1 cellular context compared by ENCODE assay signal in the genomic region with DNA sequence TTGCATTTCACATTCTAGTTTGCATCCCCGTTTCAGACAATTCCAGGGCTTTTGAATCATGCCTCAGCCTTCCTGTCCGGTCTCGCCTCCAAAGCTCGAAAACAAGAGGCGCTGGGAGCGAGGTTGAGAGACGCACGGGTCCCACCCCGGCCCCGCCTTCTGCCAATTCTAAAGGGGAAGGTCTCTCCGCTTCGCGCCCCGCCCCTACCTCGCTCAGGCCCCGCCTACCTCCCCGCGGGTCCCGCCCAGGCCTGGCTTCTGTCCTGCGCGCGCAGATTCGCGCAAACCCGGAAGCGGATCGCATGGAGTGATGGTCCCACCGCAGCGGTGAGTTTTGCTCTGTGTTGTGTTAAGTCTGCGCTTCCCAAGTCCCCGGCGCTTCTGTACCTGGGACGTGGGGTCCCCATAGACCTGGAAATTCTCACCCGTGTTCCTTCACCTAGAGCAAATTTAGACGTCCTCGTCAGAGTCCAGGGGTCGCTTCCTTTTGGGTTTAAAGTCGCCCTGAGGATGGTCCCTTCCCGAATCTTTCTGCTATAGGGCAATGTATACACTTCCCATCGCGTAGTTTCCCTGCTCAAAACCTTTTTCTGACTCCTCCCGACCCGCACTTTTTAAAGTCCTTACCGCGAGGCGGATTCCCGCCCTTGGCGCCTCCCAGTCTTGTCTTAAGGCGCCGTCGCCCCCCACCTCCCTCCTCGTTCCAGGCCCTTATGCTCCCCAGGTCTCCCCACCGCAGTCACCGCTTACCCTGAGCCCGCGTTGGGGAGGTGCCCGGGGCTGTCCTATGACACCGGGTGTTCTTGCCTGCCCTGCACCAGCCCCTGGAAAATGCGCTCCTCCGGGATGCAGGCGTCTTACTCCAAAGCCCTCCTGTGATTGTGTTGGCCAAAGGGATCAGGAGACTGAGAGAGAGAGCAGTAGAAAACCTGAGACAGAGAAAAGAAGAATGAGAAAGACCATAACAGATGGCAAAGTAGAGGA.
A peak's percentile ranks its signal among the peaks of the same experiment; 100 is the strongest.
TF ChIP-seq lines count a peak whose summit lies in the region.

A gene (plus strand): TSS at position 284 of the 984 bp plus-strand sequence. CDS start 7,559 bp downstream, outside the sequence.

TF ChIP-seq in HEK293, 187 proteins besides CTCF, POLR2A, EP300 and RAD21 (continued from another document):
- TF ChIP-seq, protein P1, sequence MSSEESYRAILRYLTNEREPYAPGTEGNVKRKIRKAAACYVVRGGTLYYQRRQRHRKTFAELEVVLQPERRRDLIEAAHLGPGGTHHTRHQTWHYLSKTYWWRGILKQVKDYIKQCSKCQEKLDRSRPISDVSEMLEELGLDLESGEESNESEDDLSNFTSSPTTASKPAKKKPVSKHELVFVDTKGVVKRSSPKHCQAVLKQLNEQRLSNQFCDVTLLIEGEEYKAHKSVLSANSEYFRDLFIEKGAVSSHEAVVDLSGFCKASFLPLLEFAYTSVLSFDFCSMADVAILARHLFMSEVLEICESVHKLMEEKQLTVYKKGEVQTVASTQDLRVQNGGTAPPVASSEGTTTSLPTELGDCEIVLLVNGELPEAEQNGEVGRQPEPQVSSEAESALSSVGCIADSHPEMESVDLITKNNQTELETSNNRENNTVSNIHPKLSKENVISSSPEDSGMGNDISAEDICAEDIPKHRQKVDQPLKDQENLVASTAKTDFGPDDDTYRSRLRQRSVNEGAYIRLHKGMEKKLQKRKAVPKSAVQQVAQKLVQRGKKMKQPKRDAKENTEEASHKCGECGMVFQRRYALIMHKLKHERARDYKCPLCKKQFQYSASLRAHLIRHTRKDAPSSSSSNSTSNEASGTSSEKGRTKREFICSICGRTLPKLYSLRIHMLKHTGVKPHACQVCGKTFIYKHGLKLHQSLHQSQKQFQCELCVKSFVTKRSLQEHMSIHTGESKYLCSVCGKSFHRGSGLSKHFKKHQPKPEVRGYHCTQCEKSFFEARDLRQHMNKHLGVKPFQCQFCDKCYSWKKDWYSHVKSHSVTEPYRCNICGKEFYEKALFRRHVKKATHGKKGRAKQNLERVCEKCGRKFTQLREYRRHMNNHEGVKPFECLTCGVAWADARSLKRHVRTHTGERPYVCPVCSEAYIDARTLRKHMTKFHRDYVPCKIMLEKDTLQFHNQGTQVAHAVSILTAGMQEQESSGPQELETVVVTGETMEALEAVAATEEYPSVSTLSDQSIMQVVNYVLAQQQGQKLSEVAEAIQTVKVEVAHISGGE (tag by site-specific recombination; conservative IDR thresholded peaks at IDR 0.05; ENCODE audit: low read depth), result peak; percentile 28; the same call in 1 of the 2 replicates
- TF ChIP-seq ZFP37 (tag by site-specific recombination; IDR thresholded peaks at IDR 0.05), result no peak
- peak; percentile 85 for TF ChIP-seq SP3 (tag by site-specific recombination; IDR thresholded peaks at IDR 0.05)
- TF ChIP-seq ZBTB48 (tag by site-specific recombination; IDR thresholded peaks at IDR 0.05), result 0 out of 2 replicates have a peak, but pooled peaks have one; percentile 39
- no peak for TF ChIP-seq ZNF555 (tag by site-specific recombination; conservative IDR thresholded peaks at IDR 0.05)
- TF ChIP-seq ZNF558 (tag by site-specific recombination; IDR thresholded peaks at IDR 0.05), result no peak
- no peak for TF ChIP-seq KLF1 (tag by site-specific recombination; IDR thresholded peaks at IDR 0.05)
- TF ChIP-seq, protein P2, sequence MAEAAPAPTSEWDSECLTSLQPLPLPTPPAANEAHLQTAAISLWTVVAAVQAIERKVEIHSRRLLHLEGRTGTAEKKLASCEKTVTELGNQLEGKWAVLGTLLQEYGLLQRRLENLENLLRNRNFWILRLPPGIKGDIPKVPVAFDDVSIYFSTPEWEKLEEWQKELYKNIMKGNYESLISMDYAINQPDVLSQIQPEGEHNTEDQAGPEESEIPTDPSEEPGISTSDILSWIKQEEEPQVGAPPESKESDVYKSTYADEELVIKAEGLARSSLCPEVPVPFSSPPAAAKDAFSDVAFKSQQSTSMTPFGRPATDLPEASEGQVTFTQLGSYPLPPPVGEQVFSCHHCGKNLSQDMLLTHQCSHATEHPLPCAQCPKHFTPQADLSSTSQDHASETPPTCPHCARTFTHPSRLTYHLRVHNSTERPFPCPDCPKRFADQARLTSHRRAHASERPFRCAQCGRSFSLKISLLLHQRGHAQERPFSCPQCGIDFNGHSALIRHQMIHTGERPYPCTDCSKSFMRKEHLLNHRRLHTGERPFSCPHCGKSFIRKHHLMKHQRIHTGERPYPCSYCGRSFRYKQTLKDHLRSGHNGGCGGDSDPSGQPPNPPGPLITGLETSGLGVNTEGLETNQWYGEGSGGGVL (tag by site-specific recombination; IDR thresholded peaks at IDR 0.05), result no peak
- TF ChIP-seq ZNF560 (tag by site-specific recombination; IDR thresholded peaks at IDR 0.05; ENCODE audit: borderline replicate concordance), result no peak
- TF ChIP-seq ZNF335 (tag by site-specific recombination; conservative IDR thresholded peaks at IDR 0.05), result peak; percentile 68
- TF ChIP-seq, protein P3, sequence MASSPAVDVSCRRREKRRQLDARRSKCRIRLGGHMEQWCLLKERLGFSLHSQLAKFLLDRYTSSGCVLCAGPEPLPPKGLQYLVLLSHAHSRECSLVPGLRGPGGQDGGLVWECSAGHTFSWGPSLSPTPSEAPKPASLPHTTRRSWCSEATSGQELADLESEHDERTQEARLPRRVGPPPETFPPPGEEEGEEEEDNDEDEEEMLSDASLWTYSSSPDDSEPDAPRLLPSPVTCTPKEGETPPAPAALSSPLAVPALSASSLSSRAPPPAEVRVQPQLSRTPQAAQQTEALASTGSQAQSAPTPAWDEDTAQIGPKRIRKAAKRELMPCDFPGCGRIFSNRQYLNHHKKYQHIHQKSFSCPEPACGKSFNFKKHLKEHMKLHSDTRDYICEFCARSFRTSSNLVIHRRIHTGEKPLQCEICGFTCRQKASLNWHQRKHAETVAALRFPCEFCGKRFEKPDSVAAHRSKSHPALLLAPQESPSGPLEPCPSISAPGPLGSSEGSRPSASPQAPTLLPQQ (tag by site-specific recombination; IDR thresholded peaks at IDR 0.05), result peak; percentile 85
- peak; percentile 60 for TF ChIP-seq ZNF341 (tag by site-specific recombination; IDR thresholded peaks at IDR 0.05; ENCODE audit: low read depth)
- TF ChIP-seq, protein P4, sequence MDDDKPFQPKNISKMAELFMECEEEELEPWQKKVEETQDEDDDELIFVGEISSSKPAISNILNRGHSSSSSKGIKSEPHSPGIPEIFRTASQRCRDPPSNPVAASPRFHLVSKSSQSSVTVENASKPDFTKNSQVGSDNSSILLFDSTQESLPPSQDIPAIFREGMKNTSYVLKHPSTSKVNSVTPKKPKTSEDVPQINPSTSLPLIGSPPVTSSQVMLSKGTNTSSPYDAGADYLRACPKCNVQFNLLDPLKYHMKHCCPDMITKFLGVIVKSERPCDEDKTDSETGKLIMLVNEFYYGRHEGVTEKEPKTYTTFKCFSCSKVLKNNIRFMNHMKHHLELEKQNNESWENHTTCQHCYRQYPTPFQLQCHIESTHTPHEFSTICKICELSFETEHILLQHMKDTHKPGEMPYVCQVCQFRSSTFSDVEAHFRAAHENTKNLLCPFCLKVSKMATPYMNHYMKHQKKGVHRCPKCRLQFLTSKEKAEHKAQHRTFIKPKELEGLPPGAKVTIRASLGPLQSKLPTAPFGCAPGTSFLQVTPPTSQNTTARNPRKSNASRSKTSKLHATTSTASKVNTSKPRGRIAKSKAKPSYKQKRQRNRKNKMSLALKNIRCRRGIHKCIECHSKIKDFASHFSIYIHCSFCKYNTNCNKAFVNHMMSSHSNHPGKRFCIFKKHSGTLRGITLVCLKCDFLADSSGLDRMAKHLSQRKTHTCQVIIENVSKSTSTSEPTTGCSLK (tag by site-specific recombination; IDR thresholded peaks at IDR 0.05), result no peak
- TF ChIP-seq ZBTB20 (tag by site-specific recombination; IDR thresholded peaks at IDR 0.05), result peak; percentile 88; the same call in 1 of the 2 replicates
- no peak for TF ChIP-seq ZNF670 (tag by site-specific recombination; IDR thresholded peaks at IDR 0.05; ENCODE audit: low read depth)
- TF ChIP-seq KLF9 (tag by site-specific recombination; IDR thresholded peaks at IDR 0.05; ENCODE audit: low read depth), result peak; percentile 64; the same call in 1 of the 2 replicates
- TF ChIP-seq ZNF404 (tag by site-specific recombination; IDR thresholded peaks at IDR 0.05), result no peak
- TF ChIP-seq, protein P5, sequence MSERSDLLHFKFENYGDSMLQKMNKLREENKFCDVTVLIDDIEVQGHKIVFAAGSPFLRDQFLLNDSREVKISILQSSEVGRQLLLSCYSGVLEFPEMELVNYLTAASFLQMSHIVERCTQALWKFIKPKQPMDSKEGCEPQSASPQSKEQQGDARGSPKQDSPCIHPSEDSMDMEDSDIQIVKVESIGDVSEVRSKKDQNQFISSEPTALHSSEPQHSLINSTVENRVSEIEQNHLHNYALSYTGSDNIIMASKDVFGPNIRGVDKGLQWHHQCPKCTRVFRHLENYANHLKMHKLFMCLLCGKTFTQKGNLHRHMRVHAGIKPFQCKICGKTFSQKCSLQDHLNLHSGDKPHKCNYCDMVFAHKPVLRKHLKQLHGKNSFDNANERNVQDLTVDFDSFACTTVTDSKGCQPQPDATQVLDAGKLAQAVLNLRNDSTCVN (tag by site-specific recombination; optimal IDR thresholded peaks at IDR 0.05), result peak; percentile 27
- TF ChIP-seq ZNF19 (tag by site-specific recombination; IDR thresholded peaks at IDR 0.05; ENCODE audit: low read depth), result no peak
- no peak for TF ChIP-seq TRIM28 (IDR thresholded peaks at IDR 0.05; ENCODE audit: borderline replicate concordance, low read length)
- TF ChIP-seq ZNF112 (tag by site-specific recombination; IDR thresholded peaks at IDR 0.05), result no peak
